Comparison of ENCODE assay signal across 15 cellular contexts in genomic region chr5:61245936-61246335, GRCh38.
DNase-seq lines count a peak whose midpoint lies in the region; ATAC-seq, FAIRE-seq and TF ChIP-seq lines count a peak whose summit lies in the region.
"Had no signal": no experiment of that assay in that cellular context is flagged by ENCODE, and none has a peak within 500 bp of the region (broad histone marks: within the 10 kb centered on the region; RNA-seq: fewer than 3 reads in every experiment).

No MANE protein-coding gene starts in this region.

- TF ChIP-seq EP300 in transverse colon (IDR thresholded peaks at IDR 0.05; ENCODE audit: low read depth), result no peak

- H3K27me3 ChIP-seq in astrocyte (ENCODE audit: insufficient read depth, low read length), result no peaks in the 10 kb centered on the region
- no peaks in the 10 kb centered on the region for H3K27me3 ChIP-seq in transverse colon
- H3K27me3 ChIP-seq: cardiac muscle cell had no signal

- peak overlapping the region; percentile 25 for H3K4me2 ChIP-seq in astrocyte (ENCODE audit: low read length)

- TF ChIP-seq CTCF in astrocyte (IDR thresholded peaks at IDR 0.05; ENCODE audit: insufficient read depth, low read depth, low read length), result no peak
- no peak for TF ChIP-seq CTCF in transverse colon (IDR thresholded peaks at IDR 0.05)

- no peaks in the 10 kb centered on the region for H3K36me3 Mint-ChIP-seq in astrocyte (ENCODE audit: low read depth, unreplicated experiment)

- H3K36me3 ChIP-seq in astrocyte (ENCODE audit: insufficient read depth, low read length) (no peaks in the 10 kb centered on the region), transverse colon (no peaks in the 10 kb centered on the region)
- H3K36me3 ChIP-seq: cardiac muscle cell had no signal

- intact Hi-C loops in left colon (cut with DNase I, micrococcal nuclease), result no loop called here
- intact Hi-C loops in transverse colon (cut with DNase I; ENCODE audit: low total_unique reads), result no loop called here

- peak; percentile 7 for DNase-seq in NCI-H2171 treated with DMSO at 0.1 percent for 48 hours (lab: John Stamatoyannopoulos, UW)
- no peak for DNase-seq in NCI-H2171 (lab: John Stamatoyannopoulos, UW)
- no peak for DNase-seq in astrocyte (ENCODE audit: low read depth)
- DNase-seq in left colon, result peak; percentile 43 to 68
- DNase-seq in transverse colon, result peak; percentile 37
- no peak for DNase-seq in left lobe of liver (ENCODE audit: low spot score)
- no peak for DNase-seq in RPMI8226
- no peak for DNase-seq in effector CD4-positive, alpha-beta T cell
- DNase-seq: 8988T; activated CD4-positive, alpha-beta memory T cell treated with anti-CD3 and anti-CD28 coated beads for 36 hours; activated gamma-delta T cell treated with Interleukin-2 at 50 U/mL for 16 hours had no signal

- H3K4me3 ChIP-seq in astrocyte (ENCODE audit: insufficient read depth, low read depth, low read length) (no peak overlapping the region), transverse colon (peak overlapping the region in 1 of 4 donors; percentile 15)
- H3K4me3 ChIP-seq: cardiac muscle cell, skin epidermis had no signal

- H3K9me3 ChIP-seq in astrocyte (ENCODE audit: insufficient read depth, low read depth, low read length) (no peaks in the 10 kb centered on the region), transverse colon (no peaks in the 10 kb centered on the region)

- H2AFZ ChIP-seq in astrocyte (ENCODE audit: low read depth, low read length), result peak overlapping the region; percentile 42

- FAIRE-seq in astrocyte (lab: Jason Lieb, UNC), result no peak

- ATAC-seq in left colon (peak; percentile 97), left lobe of liver (no peak)
- ATAC-seq: Right ventricle myocardium inferior had no signal

- in situ Hi-C loops in transverse colon (cut with MboI; ENCODE audit: low pct_ligation_motif_present in 1 of 4, low pct_unique_long_range_greater_than_20kb in 1 of 4, low sequenced_read_pairs in 3 of 4), result no loop called here

- H3K9me3 Mint-ChIP-seq in astrocyte (ENCODE audit: unreplicated experiment), result peaks cover 5% of the 10 kb centered on the region

- H3K27ac Mint-ChIP-seq in astrocyte (ENCODE audit: unreplicated experiment), result no peak overlapping the region
- H3K27ac Mint-ChIP-seq: activated CD4-positive, alpha-beta memory T cell treated with anti-CD3 and anti-CD28 coated beads for 36 hours; nephron had no signal

- TF ChIP-seq POLR2A in transverse colon (IDR thresholded peaks at IDR 0.05), result no peak

- H3K4me1 Mint-ChIP-seq in astrocyte (ENCODE audit: low read depth, unreplicated experiment), result peaks cover 3% of the 10 kb centered on the region
- H3K4me1 Mint-ChIP-seq: nephron had no signal

- no peaks in the 10 kb centered on the region for H4K20me1 ChIP-seq in astrocyte (ENCODE audit: insufficient read depth, low read length)

- H3K4me1 ChIP-seq in astrocyte (ENCODE audit: insufficient read depth, low read length) (no peaks in the 10 kb centered on the region), transverse colon (peaks cover 0 to 14% (median 4%) of the 10 kb centered on the region in 4 donors)

- H3K9ac ChIP-seq in astrocyte (ENCODE audit: low read length), result no peak overlapping the region

- H3K27ac ChIP-seq in astrocyte (ENCODE audit: low read depth, low read length) (no peak overlapping the region), transverse colon (peak overlapping the region; percentile 54 to 76 (median 68))
- H3K27ac ChIP-seq: cardiac muscle cell had no signal

- no peak overlapping the region for H3K4me3 Mint-ChIP-seq in astrocyte (ENCODE audit: unreplicated experiment)
- H3K4me3 Mint-ChIP-seq: activated CD4-positive, alpha-beta memory T cell treated with anti-CD3 and anti-CD28 coated beads for 36 hours; nephron had no signal

- 62% methylated on average over 9 of the region's 9 CpGs; no CpG with 5 or more reads in 1 of the 2 donors for WGBS in transverse colon (ENCODE audit: low coverage in 1 of 2), 2 donors

- H3K79me2 ChIP-seq in astrocyte (ENCODE audit: insufficient read depth, low read length), result no peaks in the 10 kb centered on the region

- no peaks in the 10 kb centered on the region for H3K27me3 Mint-ChIP-seq in astrocyte (ENCODE audit: low read depth, unreplicated experiment)

Comparison
In these comparisons a context has a peak if more than half of its experiments do, and no peak if none do; other contexts are left out.
1. DNase-seq: peak in NCI-H2171 treated with DMSO at 0.1 percent for 48 hours (single experiment), left colon (2 of 2) and transverse colon (single experiment); none in NCI-H2171 (single experiment), astrocyte (single experiment), left lobe of liver (single experiment), RPMI8226 (single experiment) and effector CD4-positive, alpha-beta T cell (single experiment).